Comparison of ENCODE assay signal across 8 cellular contexts in the genomic region with DNA sequence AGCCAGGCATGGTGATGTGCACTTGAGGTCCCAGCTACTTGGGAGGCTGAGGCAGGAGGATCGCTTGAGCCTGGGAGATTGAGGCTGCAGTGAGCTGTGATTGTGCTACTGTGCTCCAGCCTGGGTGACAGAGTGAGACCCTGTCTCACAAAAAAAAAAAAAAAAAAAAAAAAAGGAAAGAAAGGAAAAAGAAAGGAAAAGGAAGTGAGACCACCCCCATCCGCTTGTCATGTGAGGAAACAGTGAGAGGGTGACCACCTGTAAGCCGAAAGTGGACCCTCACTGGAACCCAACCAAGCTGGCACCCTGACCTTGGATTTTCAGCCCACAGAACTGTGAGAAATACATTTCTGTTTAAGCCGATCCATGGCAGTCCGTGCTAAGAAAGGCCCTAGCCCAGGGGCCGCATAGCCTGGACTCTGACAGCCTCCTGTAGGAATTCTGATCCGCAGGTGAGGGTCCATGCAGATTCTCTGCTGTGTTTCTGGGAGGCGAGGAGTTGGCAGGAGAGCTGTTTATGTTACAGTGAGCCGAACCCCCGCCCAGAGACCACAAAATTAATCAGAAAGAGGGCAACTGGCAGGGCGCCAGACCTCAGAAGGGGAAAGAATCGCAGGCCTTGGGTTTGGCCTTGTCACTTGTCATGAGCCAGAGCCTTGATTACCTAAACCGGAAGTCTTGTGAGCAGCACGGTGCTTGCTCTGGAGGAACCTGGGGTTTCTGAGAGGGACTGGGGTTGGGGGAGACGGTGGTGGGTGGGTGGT. TPM values are rescaled to one million over a fixed set of nuclear protein-coding genes. Genes with fewer than 3 reads are reported as not detected.
A peak's percentile ranks its signal among the peaks of the same experiment; 100 is the strongest.
DNase-seq lines count a peak whose midpoint lies in the region; FAIRE-seq and TF ChIP-seq lines count a peak whose summit lies in the region.

No MANE protein-coding gene starts in this region.

- H3K4me3 ChIP-seq in DOHH2 (ENCODE audit: low read length) (peak overlapping the region; percentile 19), HEK293 (ENCODE audit: low read depth, low read length) (peak overlapping the region; percentile 82), breast epithelium (peak overlapping the region; percentile 75 to 99 (median 96)), keratinocyte (ENCODE audit: control insufficient read depth in 2 of 3, extremely low read depth in 1 of 3, insufficient read depth in 2 of 3, low read depth in 1 of 3, low read length in 3 of 3) (peak overlapping the region; percentile 74 to 76 (median 75))

- DNase-seq in NCI-H1694 (lab: John Stamatoyannopoulos, UW) (peak; percentile 25), breast epithelium (ENCODE audit: low spot score in 2 of 2) (peak; percentile 65 to 77), keratinocyte (ENCODE audit: low read depth, low spot score) (peak; percentile 42), cerebellar nuclear complex (lab: John Stamatoyannopoulos, UW) (no peak)
- peak; percentile 83 to 86 for DNase-seq in stimulated activated CD4-positive, alpha-beta T cell treated with anti-CD3 and anti-CD28 coated beads, Interleukin-1b, Interleukin-23, amount 100 ng/mL, for 1 hour (ENCODE audit: low read depth in 2 of 2)

- intact Hi-C loops in breast epithelium (cut with DNase I; ENCODE audit: low total_unique reads) = no loop called here

- H2AFZ ChIP-seq in keratinocyte (ENCODE audit: control insufficient read depth, low read length) = peak overlapping the region; percentile 83

- no peaks in the 10 kb centered on the region for H3F3A ChIP-seq in DOHH2 (ENCODE audit: control insufficient read depth, insufficient read depth)

- H3K4me1 ChIP-seq in DOHH2 (ENCODE audit: control insufficient read depth, low read length) (peaks cover 19% of the 10 kb centered on the region), HEK293 (ENCODE audit: control insufficient read depth, insufficient read depth, low read length) (peaks cover 8% of the 10 kb centered on the region; the same call in 1 of the 2 replicates), breast epithelium (peaks cover 0 to 6% of the 10 kb centered on the region in 2 donors), keratinocyte (ENCODE audit: control insufficient read depth, extremely low read depth, insufficient read depth, low read length) (peaks cover 7% of the 10 kb centered on the region)

- H3K4me2 ChIP-seq in DOHH2 (ENCODE audit: low read length) (peak overlapping the region; percentile 45), keratinocyte (ENCODE audit: control insufficient read depth, extremely low read depth, insufficient read depth, low read depth, low read length) (peak overlapping the region; percentile 86)

- H3K9me3 ChIP-seq in DOHH2 (ENCODE audit: control insufficient read depth, insufficient read depth, low read length) (no peaks in the 10 kb centered on the region), HEK293 (ENCODE audit: control insufficient read depth, insufficient read depth, low read depth, low read length) (no peaks in the 10 kb centered on the region), breast epithelium (no peaks in the 10 kb centered on the region), keratinocyte (ENCODE audit: control insufficient read depth, low read depth, low read length) (no peaks in the 10 kb centered on the region)

- H4K20me1 ChIP-seq in DOHH2 (ENCODE audit: control insufficient read depth, insufficient read depth, low read depth, low read length) = 0 out of 2 replicates have a peak, but pooled peaks cover 2% of the 10 kb centered on the region
- H4K20me1 ChIP-seq in keratinocyte (ENCODE audit: control insufficient read depth, extremely low read depth, insufficient read depth, low read length) = no peaks in the 10 kb centered on the region

- dilution Hi-C loops in keratinocyte (cut with MboI; ENCODE audit: extremely low pct_ligation_motif_present, low sequenced_read_pairs) = no loop called here

- H3K27ac ChIP-seq in DOHH2 (ENCODE audit: low read depth, low read length) (no peak overlapping the region), HEK293 (ENCODE audit: extremely low read depth, low read depth, low read length) (peak overlapping the region; percentile 93), VCaP (peak overlapping the region; percentile 95), breast epithelium (peak overlapping the region; percentile 95 to 99), keratinocyte (ENCODE audit: control insufficient read depth, insufficient read depth, low read length) (peak overlapping the region; percentile 13)

- TF ChIP-seq CTCF in DOHH2 (IDR thresholded peaks at IDR 0.05; ENCODE audit: low read depth, low read length, poor library complexity, severe bottlenecking) (no peak), HEK293 (tag by site-specific recombination; IDR thresholded peaks at IDR 0.05) (no peak), VCaP (conservative IDR thresholded peaks at IDR 0.05) (no peak), breast epithelium (IDR thresholded peaks at IDR 0.05) (no peak), keratinocyte (optimal IDR thresholded peaks at IDR 0.05 in 1 of 3, IDR thresholded peaks at IDR 0.05 in 1 of 3, conservative IDR thresholded peaks at IDR 0.05 in 1 of 3; ENCODE audit: extremely low read depth in 1 of 3, insufficient read depth in 2 of 3, low read length in 3 of 3) (no peak)

- FAIRE-seq in keratinocyte (lab: Jason Lieb, UNC) = peak; percentile 5

- CTCF ChIA-PET in HEK293 (lab: Yijun Ruan, JAX) = interaction anchor here (0.6 to 1.0 kb wide), 3 partner anchors 40 to 999 kb away, joined by 3 read pairs; no protein-coding TSS in a partner anchor

- POLR2A ChIA-PET in HEK293 (lab: Yijun Ruan, JAX) = interaction anchor here (0.5 to 2.4 kb wide), 9 partner anchors 8 to 1455 kb away, joined by 3 to 11 read pairs (median 5); no protein-coding TSS in a partner anchor

- H3K36me3 ChIP-seq in DOHH2 (ENCODE audit: control insufficient read depth, low read length) = no peaks in the 10 kb centered on the region
- H3K36me3 ChIP-seq in HEK293 (ENCODE audit: control insufficient read depth in 2 of 2, insufficient read depth in 1 of 2, low read length in 2 of 2) = peaks cover 14 to 60% of the 10 kb centered on the region in 2 experiments
- H3K36me3 ChIP-seq in breast epithelium = no peaks in the 10 kb centered on the region
- peaks cover 0 to 3% of the 10 kb centered on the region in 2 experiments for H3K36me3 ChIP-seq in keratinocyte (ENCODE audit: control insufficient read depth in 2 of 2, extremely low read depth in 1 of 2, insufficient read depth in 2 of 2, low read length in 2 of 2)

- peak overlapping the region; percentile 79 for H3K9ac ChIP-seq in keratinocyte (ENCODE audit: control insufficient read depth, extremely low read depth, insufficient read depth, low read length)

- H3K9me1 ChIP-seq in keratinocyte (ENCODE audit: control insufficient read depth, extremely low read depth, insufficient read depth, low read length) = no peaks in the 10 kb centered on the region

- H3K79me2 ChIP-seq in DOHH2 (ENCODE audit: control insufficient read depth, low read length) = no peaks in the 10 kb centered on the region
- no peaks in the 10 kb centered on the region for H3K79me2 ChIP-seq in keratinocyte (ENCODE audit: control insufficient read depth, insufficient read depth, low read length)

- no peak for TF ChIP-seq POLR2A in breast epithelium (IDR thresholded peaks at IDR 0.05)

- H3K27me3 ChIP-seq in DOHH2 (ENCODE audit: control insufficient read depth, low read length) (peaks cover 17% of the 10 kb centered on the region), breast epithelium (no peaks in the 10 kb centered on the region), keratinocyte (ENCODE audit: control insufficient read depth, extremely low read depth, insufficient read depth, low read length) (no peaks in the 10 kb centered on the region)

- no peaks in the 10 kb centered on the region for H3K9me2 ChIP-seq in DOHH2 (replicated peaks; ENCODE audit: control insufficient read depth, low read length)

RNA-seq across cellular contexts. Expression of gene SGSH, which starts 0.9 kb away (rescaled TPM):
- 10 to 100 TPM; 28.3 to 38.1 (median 32.1) TPM for total RNA-seq in breast epithelium
- 8.9 to 21.5 TPM (median 9.6 TPM) in 3 replicates for polyA plus RNA-seq in keratinocyte
- 7.2 TPM for polyA plus RNA-seq in keratinocyte (2011; ENCODE audit: low read depth)
- polyA plus RNA-seq in keratinocyte (2011; cell fraction: cytosol; rRNA removed) = 5.2 and 9.1 TPM in 2 replicates
- 89.8 and 106 TPM in 2 replicates for polyA plus RNA-seq in keratinocyte (2011; cell fraction: nucleus; rRNA removed)
- polyA plus RNA-seq in keratinocyte (2012; ENCODE audit: low replicate concordance) = 11.3 and 23.7 TPM in 2 replicates
- polyA minus RNA-seq in keratinocyte = 10.0 to 31.6 TPM (median 10.1 TPM) in 3 replicates
- polyA minus RNA-seq in keratinocyte (2011; cell fraction: cytosol; rRNA and poly(A)+ RNA removed) = 14.4 TPM
- 28.7 and 33.2 TPM in 2 replicates for polyA minus RNA-seq in keratinocyte (2011; cell fraction: nucleus; rRNA and poly(A)+ RNA removed)

RNA-seq across cellular contexts. Expression of gene SLC26A11, which starts 1.0 kb away (rescaled TPM):
- 10 to 100 TPM; 12.0 to 20.6 (median 19.0) TPM for total RNA-seq in breast epithelium
- 2.2 to 4.7 TPM (median 3.0 TPM) in 3 replicates for polyA plus RNA-seq in keratinocyte
- 2.0 TPM for polyA plus RNA-seq in keratinocyte (2011; ENCODE audit: low read depth)
- polyA plus RNA-seq in keratinocyte (2011; cell fraction: cytosol; rRNA removed) = 1.3 and 2.6 TPM in 2 replicates
- polyA plus RNA-seq in keratinocyte (2011; cell fraction: nucleus; rRNA removed) = 15.7 and 21.6 TPM in 2 replicates
- polyA plus RNA-seq in keratinocyte (2012; ENCODE audit: low replicate concordance) = 3.8 and 5.7 TPM in 2 replicates
- 2.2 to 5.7 TPM (median 3.2 TPM) in 3 replicates for polyA minus RNA-seq in keratinocyte
- 3.3 TPM for polyA minus RNA-seq in keratinocyte (2011; cell fraction: cytosol; rRNA and poly(A)+ RNA removed)
- 11.2 and 12.5 TPM in 2 replicates for polyA minus RNA-seq in keratinocyte (2011; cell fraction: nucleus; rRNA and poly(A)+ RNA removed)

RNA-seq across cellular contexts. Expression of gene RNF213, which starts 41.5 kb away (rescaled TPM):
- total RNA-seq in breast epithelium = 100 to 1,000 TPM in 2 of 3 donors, 10 to 100 TPM in 1; 96.0 to 111 (median 101) TPM
- 21.0 to 34.1 TPM (median 24.4 TPM) in 3 replicates for polyA plus RNA-seq in keratinocyte
- 23.0 TPM for polyA plus RNA-seq in keratinocyte (2011; ENCODE audit: low read depth)
- polyA plus RNA-seq in keratinocyte (2011; cell fraction: cytosol; rRNA removed) = 13.2 and 15.6 TPM in 2 replicates
- 131 and 145 TPM in 2 replicates for polyA plus RNA-seq in keratinocyte (2011; cell fraction: nucleus; rRNA removed)
- polyA plus RNA-seq in keratinocyte (2012; ENCODE audit: low replicate concordance) = 25.2 and 36.9 TPM in 2 replicates
- polyA minus RNA-seq in keratinocyte = 71.4 to 308 TPM (median 91.8 TPM) in 3 replicates
- polyA minus RNA-seq in keratinocyte (2011; cell fraction: cytosol; rRNA and poly(A)+ RNA removed) = 36.4 TPM
- 154 and 249 TPM in 2 replicates for polyA minus RNA-seq in keratinocyte (2011; cell fraction: nucleus; rRNA and poly(A)+ RNA removed)

RNA-seq across cellular contexts. Expression of gene CARD14, which starts 49.4 kb away (rescaled TPM):
- 10 to 100 TPM in 1 of 3 donors, 1 to 10 TPM in 1, under 1 TPM in 1; 0.32 to 13.8 (median 9.4) TPM for total RNA-seq in breast epithelium
- polyA plus RNA-seq in keratinocyte = 0.23 to 1.6 TPM (median 0.49 TPM) in 3 replicates
- polyA plus RNA-seq in keratinocyte (2011; ENCODE audit: low read depth) = 11.9 TPM
- 0.23 and 0.57 TPM in 2 replicates for polyA plus RNA-seq in keratinocyte (2011; cell fraction: cytosol; rRNA removed)
- polyA plus RNA-seq in keratinocyte (2011; cell fraction: nucleus; rRNA removed) = 1.1 and 2.5 TPM in 2 replicates
- 0.40 and 9.8 TPM in 2 replicates for polyA plus RNA-seq in keratinocyte (2012; ENCODE audit: low replicate concordance)
- polyA minus RNA-seq in keratinocyte = 0.73 to 0.74 TPM in 2 of 3 replicates, not detected in the other
- not detected for polyA minus RNA-seq in keratinocyte (2011; cell fraction: cytosol; rRNA and poly(A)+ RNA removed)
- 1.3 and 2.2 TPM in 2 replicates for polyA minus RNA-seq in keratinocyte (2011; cell fraction: nucleus; rRNA and poly(A)+ RNA removed)

Comparison
In these comparisons a context has a peak if more than half of its experiments do, and no peak if none do; other contexts are left out.
1. H3K4me3 ChIP-seq: peak in every context shown above with its lines; median percentile 96 in breast epithelium; 82 in HEK293; 75 in keratinocyte; 19 in DOHH2.
2. DNase-seq: peak in NCI-H1694 (single experiment), breast epithelium (2 of 2), keratinocyte (single experiment) and stimulated activated CD4-positive, alpha-beta T cell treated with anti-CD3 and anti-CD28 coated beads, Interleukin-1b, Interleukin-23, amount 100 ng/mL, for 1 hour (2 of 2); none in cerebellar nuclear complex (0 of 2).